25 cellular contexts compared by ENCODE assay signal in genomic region chr2:116874021-116874420, GRCh38.
"Had no signal": no experiment of that assay in that cellular context is flagged by ENCODE, and none has a peak within 500 bp of the region (broad histone marks: within the 10 kb centered on the region; RNA-seq: fewer than 3 reads in every experiment).

No MANE protein-coding gene starts in this region.

- H3K36me3 ChIP-seq: brain microvascular endothelial cell, esophagus muscularis mucosa, gastroesophageal sphincter had no signal

- ATAC-seq: activated CD8-positive, alpha-beta T cell treated with anti-CD3 and anti-CD28 coated beads for 36 hours; activated naive CD4-positive, alpha-beta T cell treated with anti-CD3 and anti-CD28 coated beads, Interleukin-2, amount 50 U/mL, for 72 hours; activated T-cell treated with anti-CD3 and anti-CD28 coated beads, Interleukin-2, amount 50 U/mL, for 4 hours; effector memory CD8-positive, alpha-beta T cell; gastroesophageal sphincter; WTC11 had no signal

- H3K4me3 Mint-ChIP-seq: activated CD8-positive, alpha-beta T cell treated with anti-CD3 and anti-CD28 coated beads for 36 hours; activated naive CD4-positive, alpha-beta T cell treated with anti-CD3 and anti-CD28 coated beads for 36 hours; activated naive CD8-positive, alpha-beta T cell treated with anti-CD3 and anti-CD28 coated beads, Interleukin-2, amount 10 ng/mL, durations not matched to agents 7 days and 5 days; activated T-cell treated with anti-CD3 and anti-CD28 coated beads, Interleukin-2, amount 50 U/mL, for 4 hours; central memory CD8-positive, alpha-beta T cell; dendritic cell treated with granulocyte-macrophage colony-stimulating factor and Interleukin-4, amounts not matched to agents 40 ng/mL and 50 ng/mL, for 4 days; effector memory CD8-positive, alpha-beta T cell; WTC11 had no signal

- H3K4me3 ChIP-seq: coronary artery, dorsolateral prefrontal cortex, esophagus muscularis mucosa, gastroesophageal sphincter had no signal

- H3K4me1 Mint-ChIP-seq: activated naive CD8-positive, alpha-beta T cell treated with anti-CD3 and anti-CD28 coated beads, Interleukin-2, amount 10 ng/mL, durations not matched to agents 7 days and 5 days; central memory CD8-positive, alpha-beta T cell; WTC11 had no signal

- H3K36me3 Mint-ChIP-seq: activated naive CD8-positive, alpha-beta T cell treated with anti-CD3 and anti-CD28 coated beads, Interleukin-2, amount 10 ng/mL, durations not matched to agents 7 days and 5 days had no signal

- H3K27me3 Mint-ChIP-seq: activated CD8-positive, alpha-beta T cell treated with anti-CD3 and anti-CD28 coated beads for 36 hours; activated naive CD8-positive, alpha-beta T cell treated with anti-CD3 and anti-CD28 coated beads, Interleukin-2, amount 10 ng/mL, durations not matched to agents 7 days and 5 days; central memory CD8-positive, alpha-beta T cell; dendritic cell treated with granulocyte-macrophage colony-stimulating factor and Interleukin-4, amounts not matched to agents 40 ng/mL and 50 ng/mL, for 4 days; effector memory CD8-positive, alpha-beta T cell had no signal

- H3K4me1 ChIP-seq: esophagus muscularis mucosa, gastroesophageal sphincter had no signal

- H3K27ac ChIP-seq: brain microvascular endothelial cell, coronary artery, dorsolateral prefrontal cortex, esophagus muscularis mucosa, gastroesophageal sphincter had no signal

- H3K27me3 ChIP-seq: brain microvascular endothelial cell, dorsolateral prefrontal cortex, esophagus muscularis mucosa, gastroesophageal sphincter had no signal

- H3K27ac Mint-ChIP-seq: activated CD8-positive, alpha-beta T cell treated with anti-CD3 and anti-CD28 coated beads for 36 hours; activated naive CD4-positive, alpha-beta T cell treated with anti-CD3 and anti-CD28 coated beads for 36 hours; activated naive CD4-positive, alpha-beta T cell treated with anti-CD3 and anti-CD28 coated beads, Interleukin-2, amount 50 U/mL, for 72 hours; activated naive CD8-positive, alpha-beta T cell treated with anti-CD3 and anti-CD28 coated beads, Interleukin-2, amount 10 ng/mL, durations not matched to agents 7 days and 5 days; activated T-helper 2 cell treated with anti-CD3 and anti-CD28 coated beads, Interferon-gamma antibody, Interleukin-2, Interleukin-4, amounts not matched to agents 10 μg/mL and 5 μg/mL and 100 μg/mL, durations not matched to agents 14 hours and 24 hours and 36 hours; dendritic cell treated with granulocyte-macrophage colony-stimulating factor and Interleukin-4, amounts not matched to agents 40 ng/mL and 50 ng/mL, for 4 days; effector memory CD8-positive, alpha-beta T cell; WTC11 had no signal

- DNase-seq: activated CD4-positive, alpha-beta T cell treated with anti-CD3 and anti-CD28 coated beads for 48 hours; activated CD4-positive, alpha-beta T cell treated with anti-CD3 and anti-CD28 coated beads, Interleukin-2, amount 50 U/mL, for 1 hour; activated CD4-positive, alpha-beta T cell treated with anti-CD3 and anti-CD28 coated beads, Interleukin-2, amount 50 U/mL, for 48 hours; activated CD8-positive, alpha-beta memory T cell treated with anti-CD3 and anti-CD28 coated beads for 24 hours; activated CD8-positive, alpha-beta T cell treated with anti-CD3 and anti-CD28 coated beads for 36 hours; activated effector memory CD4-positive, alpha-beta T cell treated with anti-CD3 and anti-CD28 coated beads, Interleukin-2, amount 50 U/mL, for 16 hours; activated naive CD4-positive, alpha-beta T cell treated with anti-CD3 and anti-CD28 coated beads for 36 hours; activated naive CD8-positive, alpha-beta T cell treated with anti-CD3 and anti-CD28 coated beads, Interleukin-2, amount 10 ng/mL, durations not matched to agents 7 days and 5 days; activated T-cell treated with anti-CD3 and anti-CD28 coated beads, Interleukin-2, amount 50 U/mL, for 4 hours; brain microvascular endothelial cell; dorsolateral prefrontal cortex; effector CD4-positive, alpha-beta T cell; effector memory CD8-positive, alpha-beta T cell; erythroblast; foreskin melanocyte; head of caudate nucleus; T-helper 2 cell had no signal
